Comparison of ENCODE assay signal across 11 cellular contexts in the genomic region with DNA sequence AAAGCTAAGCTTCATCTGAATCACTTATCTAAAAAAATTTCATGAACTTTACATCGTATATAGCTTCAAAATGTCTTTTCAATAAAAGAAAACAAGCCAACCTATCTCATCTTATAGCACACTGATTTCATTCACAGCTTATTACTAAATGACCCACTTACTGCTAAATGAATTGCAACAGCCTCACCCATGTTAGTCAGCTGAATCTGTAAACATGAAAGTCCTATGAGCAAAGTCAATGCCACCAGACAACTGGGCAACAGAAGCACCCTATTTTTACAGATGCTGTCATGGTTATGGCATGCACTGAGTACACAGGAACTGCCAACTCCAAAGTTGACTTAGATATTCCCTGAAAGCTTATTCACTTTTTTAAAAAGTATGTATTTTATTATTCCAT. TPM values are rescaled to one million over a fixed set of nuclear protein-coding genes. Genes with fewer than 3 reads are reported as not detected.
DNase-seq lines count a peak whose midpoint lies in the region; ATAC-seq, FAIRE-seq and TF ChIP-seq lines count a peak whose summit lies in the region.
"Had no signal": no experiment of that assay in that cellular context is flagged by ENCODE, and none has a peak within 500 bp of the region (broad histone marks: within the 10 kb centered on the region; RNA-seq: fewer than 3 reads in every experiment).

No MANE protein-coding gene starts in this region.

- ATAC-seq in RWPE2 (ENCODE audit: low read depth), result peak; percentile 99
- ATAC-seq in pancreas, result peak in 3 of 4 donors; percentile 80 to 95 (median 91)
- no peak for ATAC-seq in GM23338
- ATAC-seq in HG02759 (IDR thresholded peaks at IDR 0.05; ENCODE audit: unreplicated experiment), result no peak
- no peak for ATAC-seq in HG03439 (IDR thresholded peaks at IDR 0.05; ENCODE audit: unreplicated experiment)
- ATAC-seq in natural killer cell, result no peak

- no peak overlapping the region for H2AFZ ChIP-seq in GM23338

- H3K4me3 Mint-ChIP-seq in GM23338 (no peak overlapping the region), natural killer cell (no peak overlapping the region)
- H3K4me3 Mint-ChIP-seq: activated CD4-positive, alpha-beta memory T cell treated with anti-CD3 and anti-CD28 coated beads, Interleukin-2, amount 10 ng/mL, durations not matched to agents 7 days and 5 days had no signal

- intact Hi-C loops in pancreas (cut with DNase I) (no loop called here), natural killer cell (cut with micrococcal nuclease) (no loop called here)

- 0 out of 2 replicates have a peak, but pooled peaks cover 6% of the 10 kb centered on the region for H3K36me3 ChIP-seq in RWPE2 (ENCODE audit: low read depth)
- H3K36me3 ChIP-seq in pancreas, result no peaks in the 10 kb centered on the region
- H3K36me3 ChIP-seq in GM23338 (ENCODE audit: insufficient read depth), result no peaks in the 10 kb centered on the region; the same call in 1 of the 2 replicates

- peaks cover 3% of the 10 kb centered on the region for H4K20me1 ChIP-seq in GM23338 (replicated peaks; ENCODE audit: insufficient read depth)

- peak; percentile 81 for FAIRE-seq in pancreas (lab: Jason Lieb, UNC)
- FAIRE-seq: colon, G401.6 had no signal

- H3K9me3 ChIP-seq in RWPE2 (ENCODE audit: severe bottlenecking), result no peaks in the 10 kb centered on the region
- no peaks in the 10 kb centered on the region for H3K9me3 ChIP-seq in pancreas

- TF ChIP-seq CTCF in RWPE2 (IDR thresholded peaks at IDR 0.05; ENCODE audit: poor library complexity, severe bottlenecking) (no peak), fibroblast of pulmonary artery (IDR thresholded peaks at IDR 0.05; ENCODE audit: low read length, missing control alignments) (no peak), pancreas (IDR thresholded peaks at IDR 0.05) (no peak), GM23338 (conservative IDR thresholded peaks at IDR 0.05; ENCODE audit: low read depth in 2 of 2) (no peak), natural killer cell (IDR thresholded peaks at IDR 0.05) (no peak)

- no peak overlapping the region for H3K4me3 ChIP-seq in RWPE2 (ENCODE audit: severe bottlenecking)
- no peak overlapping the region for H3K4me3 ChIP-seq in fibroblast of pulmonary artery (replicated peaks; ENCODE audit: low read depth, low read length)
- H3K4me3 ChIP-seq in pancreas, result no peak overlapping the region
- H3K4me3 ChIP-seq in GM23338, result no peak overlapping the region

- no peak overlapping the region for H3K27ac Mint-ChIP-seq in GM23338
- no peak overlapping the region for H3K27ac Mint-ChIP-seq in natural killer cell
- H3K27ac Mint-ChIP-seq: activated CD4-positive, alpha-beta memory T cell treated with anti-CD3 and anti-CD28 coated beads, Interleukin-2, amount 10 ng/mL, durations not matched to agents 7 days and 5 days had no signal

- H3K4me1 Mint-ChIP-seq in GM23338, result peaks cover 14% of the 10 kb centered on the region
- no peaks in the 10 kb centered on the region for H3K4me1 Mint-ChIP-seq in natural killer cell
- H3K4me1 Mint-ChIP-seq: activated CD4-positive, alpha-beta memory T cell treated with anti-CD3 and anti-CD28 coated beads, Interleukin-2, amount 10 ng/mL, durations not matched to agents 7 days and 5 days had no signal

- H3K4me1 ChIP-seq in RWPE2 (ENCODE audit: insufficient read depth, poor library complexity, severe bottlenecking) (peaks cover 29% of the 10 kb centered on the region), pancreas (peaks cover 0 to 5% (median 0%) of the 10 kb centered on the region in 3 donors), GM23338 (ENCODE audit: insufficient read depth) (peaks cover 9% of the 10 kb centered on the region; the same call in 1 of the 2 replicates)

- no peaks in the 10 kb centered on the region for H3K9me3 Mint-ChIP-seq in GM23338
- H3K9me3 Mint-ChIP-seq in natural killer cell, result no peaks in the 10 kb centered on the region
- H3K9me3 Mint-ChIP-seq: activated CD4-positive, alpha-beta memory T cell treated with anti-CD3 and anti-CD28 coated beads, Interleukin-2, amount 10 ng/mL, durations not matched to agents 7 days and 5 days had no signal

- H3K4me2 ChIP-seq in GM23338, result no peak overlapping the region

- peak overlapping the region; percentile 78 for H3K27ac ChIP-seq in RWPE2 (ENCODE audit: poor library complexity, severe bottlenecking)
- peak overlapping the region in 2 of 4 donors; percentile 35 to 42 for H3K27ac ChIP-seq in pancreas
- no peak overlapping the region for H3K27ac ChIP-seq in GM23338 (ENCODE audit: low read depth)

- peak; percentile 85 for DNase-seq in Daoy (ENCODE audit: low read depth)
- no peak for DNase-seq in RWPE2 (ENCODE audit: low spot score)
- DNase-seq in fibroblast of pulmonary artery (ENCODE audit: low read depth), result peak; percentile 83
- peak in 1 of 6 donors; percentile 13 for DNase-seq in pancreas
- no peak for DNase-seq in GM23338 (ENCODE audit: low spot score)
- no peak for DNase-seq in natural killer cell
- DNase-seq: activated CD4-positive, alpha-beta memory T cell treated with anti-CD3 and anti-CD28 coated beads, Interleukin-2, amount 10 ng/mL, durations not matched to agents 7 days and 5 days had no signal

- H3K27me3 Mint-ChIP-seq in GM23338 (ENCODE audit: insufficient read depth, low read depth, poor library complexity) (no peaks in the 10 kb centered on the region), natural killer cell (ENCODE audit: low read depth in 2 of 2) (no peaks in the 10 kb centered on the region)

- no peaks in the 10 kb centered on the region for H3K36me3 Mint-ChIP-seq in GM23338 (ENCODE audit: low read depth)
- no peaks in the 10 kb centered on the region for H3K36me3 Mint-ChIP-seq in natural killer cell

- no peaks in the 10 kb centered on the region for H3K9me2 ChIP-seq in GM23338 (ENCODE audit: insufficient read depth)

- no peaks in the 10 kb centered on the region for H3F3A ChIP-seq in GM23338 (replicated peaks; ENCODE audit: low read depth)

- peaks cover 50% of the 10 kb centered on the region for H3K79me2 ChIP-seq in GM23338 (replicated peaks; ENCODE audit: insufficient read depth)

- no peaks in the 10 kb centered on the region for H3K27me3 ChIP-seq in RWPE2 (ENCODE audit: insufficient read depth, poor library complexity, severe bottlenecking)
- no peaks in the 10 kb centered on the region for H3K27me3 ChIP-seq in pancreas
- no peaks in the 10 kb centered on the region for H3K27me3 ChIP-seq in GM23338 (ENCODE audit: insufficient read depth)

- 41 to 63% methylated on average over 1 of the region's 1 CpG for WGBS in pancreas, 2 donors

TF ChIP-seq in GM23338, 12 proteins besides CTCF, POLR2A, EP300 and RAD21 (continues in another document):
- TF ChIP-seq JUNB (IDR thresholded peaks at IDR 0.05; ENCODE audit: unreplicated experiment), result no peak

RNA-seq across cellular contexts. Expression of a gene that starts 41.2 kb away (rescaled TPM):
- 77.6 and 106 TPM in 2 replicates for total RNA-seq in Daoy (2014; rRNA removed; shearing (Covaris generic))
- total RNA-seq in pancreas (100 to 1,000 TPM in 2 of 6 donors, 10 to 100 TPM in 4; 54.9 to 149 (median 75.7) TPM), natural killer cell (10 to 100 TPM in 1 of 3 donors, 1 to 10 TPM in 2; 5.6 to 14.7 (median 8.9) TPM)
- polyA plus RNA-seq in pancreas (10 to 100 TPM; 42.4 to 75.5 TPM), GM23338 (2016; fragmentation: Nextera tagmentation; extraction: Ambion mirVana) (59.6 and 88.7 TPM in 2 replicates)
- total RNA-seq in GM23338 (2014; rRNA removed; shearing (Covaris generic)), result 159 and 188 TPM in 2 replicates

Comparison
In these comparisons a context has a peak if more than half of its experiments do, and no peak if none do; other contexts are left out.
1. DNase-seq: peak in Daoy (single experiment) and fibroblast of pulmonary artery (single experiment); none in RWPE2 (single experiment), GM23338 (single experiment) and natural killer cell (single experiment).
2. ATAC-seq: peak in RWPE2 (single experiment) and pancreas (3 of 4); none in GM23338 (single experiment), HG02759 (single experiment), HG03439 (single experiment) and natural killer cell (0 of 3).